In the genomic region with DNA sequence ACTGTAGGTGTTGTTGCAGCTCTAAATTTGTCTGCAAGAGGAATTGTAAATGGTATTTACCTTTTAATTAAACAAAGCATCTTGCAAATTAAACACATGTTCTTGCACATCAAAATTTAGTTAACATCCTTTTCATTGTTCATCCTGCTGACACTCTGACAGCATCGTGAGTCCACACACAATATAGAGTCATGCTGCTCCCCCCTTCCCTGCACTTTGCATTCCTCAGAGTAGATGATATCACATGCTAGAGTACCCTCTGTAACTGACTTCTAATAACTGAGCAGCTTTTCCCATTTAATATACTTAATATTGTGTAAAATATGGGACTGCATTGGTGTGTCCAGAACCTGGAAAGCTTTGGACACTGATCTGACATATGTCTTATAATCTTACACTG, we compare ENCODE assay signal across 19 cellular contexts.
"Had no signal": no experiment of that assay in that cellular context is flagged by ENCODE, and none has a peak within 500 bp of the region (broad histone marks: within the 10 kb centered on the region; RNA-seq: fewer than 3 reads in every experiment).

No MANE protein-coding gene starts in this region.

- H3K36me3 ChIP-seq: ascending aorta, cardiac muscle cell, left ventricle myocardium inferior, neutrophil had no signal

- H3K9me3 ChIP-seq: ascending aorta, left ventricle myocardium inferior, mucosa of descending colon, neutrophil had no signal

- DNase-seq: activated CD4-positive, alpha-beta T cell treated with anti-CD3 and anti-CD28 coated beads for 1 hour; activated CD4-positive, alpha-beta T cell treated with anti-CD3 and anti-CD28 coated beads, Interleukin-2, amount 50 U/mL, for 4 hours; activated naive CD4-positive, alpha-beta T cell treated with anti-CD3 and anti-CD28 coated beads for 36 hours; activated T-cell treated with anti-CD3 and anti-CD28 coated beads for 4 hours; dorsolateral prefrontal cortex; endodermal cell; kidney; left ventricle myocardium inferior; mucosa of descending colon; naive thymus-derived CD4-positive, alpha-beta T cell; retina; stimulated activated CD4-positive, alpha-beta T cell treated with anti-CD3 and anti-CD28 coated beads, Interleukin-2, amount 100 ng/mL, for 48 hours; T-helper 9 cell had no signal

- ATAC-seq: mucosa of descending colon; naive thymus-derived CD4-positive, alpha-beta T cell; stimulated activated memory B cell treated with anti-CD40 and anti-IgM and Interleukin-4, amounts not matched to agents 10 μg/mL and 1 μg/mL and 100 μg/mL, for 72 hours had no signal

- H3K9me3 Mint-ChIP-seq: activated naive CD4-positive, alpha-beta T cell treated with anti-CD3 and anti-CD28 coated beads for 36 hours; activated T-helper 2 cell treated with anti-CD3 and anti-CD28 coated beads, Interferon-gamma antibody, Interleukin-2, Interleukin-4, amounts not matched to agents 10 μg/mL and 5 μg/mL and 100 μg/mL, durations not matched to agents 14 hours and 24 hours and 36 hours; endodermal cell; memory B cell; naive thymus-derived CD4-positive, alpha-beta T cell; stimulated activated memory B cell treated with anti-CD40 and anti-IgM and Interleukin-4, amounts not matched to agents 10 μg/mL and 1 μg/mL and 100 μg/mL, for 72 hours had no signal

- H3K4me3 Mint-ChIP-seq: activated naive CD4-positive, alpha-beta T cell treated with anti-CD3 and anti-CD28 coated beads for 36 hours; endodermal cell; memory B cell; naive thymus-derived CD4-positive, alpha-beta T cell; stimulated activated memory B cell treated with anti-CD40 and anti-IgM and Interleukin-4, amounts not matched to agents 10 μg/mL and 1 μg/mL and 100 μg/mL, for 72 hours had no signal

- H3K27me3 ChIP-seq: ascending aorta, dorsolateral prefrontal cortex had no signal

- H3K27ac Mint-ChIP-seq: activated naive CD4-positive, alpha-beta T cell treated with anti-CD3 and anti-CD28 coated beads for 36 hours; activated T-helper 2 cell treated with anti-CD3 and anti-CD28 coated beads, Interferon-gamma antibody, Interleukin-2, Interleukin-4, amounts not matched to agents 10 μg/mL and 5 μg/mL and 100 μg/mL, durations not matched to agents 14 hours and 24 hours and 36 hours; endodermal cell; memory B cell; naive thymus-derived CD4-positive, alpha-beta T cell; stimulated activated memory B cell treated with anti-CD40 and anti-IgM and Interleukin-4, amounts not matched to agents 10 μg/mL and 1 μg/mL and 100 μg/mL, for 72 hours had no signal

- H3K27ac ChIP-seq: ascending aorta, cardiac muscle cell, dorsolateral prefrontal cortex, left ventricle myocardium inferior, neutrophil had no signal

- H3K36me3 Mint-ChIP-seq: memory B cell; naive thymus-derived CD4-positive, alpha-beta T cell; stimulated activated memory B cell treated with anti-CD40 and anti-IgM and Interleukin-4, amounts not matched to agents 10 μg/mL and 1 μg/mL and 100 μg/mL, for 72 hours had no signal

- H3K4me1 Mint-ChIP-seq: endodermal cell; stimulated activated memory B cell treated with anti-CD40 and anti-IgM and Interleukin-4, amounts not matched to agents 10 μg/mL and 1 μg/mL and 100 μg/mL, for 72 hours had no signal

- H3K4me1 ChIP-seq: ascending aorta, left ventricle myocardium inferior had no signal

- H3K4me3 ChIP-seq: ascending aorta, cardiac muscle cell, dorsolateral prefrontal cortex, left ventricle myocardium inferior, mucosa of descending colon had no signal
